1 cellular context compared by ENCODE assay signal in the genomic region with DNA sequence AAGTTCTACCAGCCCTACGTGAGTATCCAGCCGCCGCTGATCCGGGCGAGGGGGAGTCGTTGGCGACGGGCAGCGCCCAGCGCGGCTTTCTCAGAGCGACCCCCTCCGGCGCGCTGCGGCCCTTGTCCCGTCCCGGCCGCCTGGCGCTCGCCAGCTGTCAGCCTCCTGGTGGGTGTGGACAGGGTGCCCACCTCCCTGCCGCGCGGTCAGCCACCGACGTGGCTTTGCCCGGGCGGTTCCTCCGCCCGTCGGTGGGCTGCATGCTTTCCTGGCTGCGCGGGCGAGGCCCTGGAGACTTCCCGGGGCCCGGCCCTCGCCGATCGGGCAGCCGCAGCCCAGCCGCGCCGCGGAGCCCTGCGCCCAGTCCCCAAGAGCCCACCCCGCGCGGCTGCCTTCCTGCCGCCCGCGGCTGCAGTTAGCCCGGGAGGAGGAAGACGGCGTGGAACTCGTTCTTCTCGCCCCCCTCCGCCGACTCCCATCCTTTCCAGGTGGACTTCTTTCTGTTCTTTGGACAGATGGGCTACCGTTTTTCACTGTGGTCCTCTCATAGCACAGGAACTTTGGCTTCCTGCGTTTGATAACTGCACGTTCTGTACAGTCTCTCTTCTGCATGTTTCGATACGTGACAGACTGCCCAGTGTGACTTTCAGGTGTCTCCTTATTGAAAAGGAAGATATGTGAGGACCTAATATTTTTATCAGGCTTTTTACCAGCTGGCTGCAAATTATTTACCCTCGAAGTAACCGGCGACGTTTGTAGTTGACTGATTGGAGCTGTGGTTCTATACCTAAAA.
TF ChIP-seq lines count a peak whose summit lies in the region.

No MANE protein-coding gene starts in this region.

TF ChIP-seq in K562, 482 proteins besides CTCF, POLR2A, EP300 and RAD21 (continued from another document):
- TF ChIP-seq, protein P1, sequence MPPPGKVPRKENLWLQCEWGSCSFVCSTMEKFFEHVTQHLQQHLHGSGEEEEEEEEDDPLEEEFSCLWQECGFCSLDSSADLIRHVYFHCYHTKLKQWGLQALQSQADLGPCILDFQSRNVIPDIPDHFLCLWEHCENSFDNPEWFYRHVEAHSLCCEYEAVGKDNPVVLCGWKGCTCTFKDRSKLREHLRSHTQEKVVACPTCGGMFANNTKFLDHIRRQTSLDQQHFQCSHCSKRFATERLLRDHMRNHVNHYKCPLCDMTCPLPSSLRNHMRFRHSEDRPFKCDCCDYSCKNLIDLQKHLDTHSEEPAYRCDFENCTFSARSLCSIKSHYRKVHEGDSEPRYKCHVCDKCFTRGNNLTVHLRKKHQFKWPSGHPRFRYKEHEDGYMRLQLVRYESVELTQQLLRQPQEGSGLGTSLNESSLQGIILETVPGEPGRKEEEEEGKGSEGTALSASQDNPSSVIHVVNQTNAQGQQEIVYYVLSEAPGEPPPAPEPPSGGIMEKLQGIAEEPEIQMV (tag; conservative IDR thresholded peaks at IDR 0.05; ENCODE audit: low read depth): 0 out of 2 replicates have a peak, but pooled peaks have one; percentile 56
- peak; percentile 22 for TF ChIP-seq PHF20 (IDR thresholded peaks at IDR 0.05; ENCODE audit: partially characterized antibody)
- TF ChIP-seq, protein P2, sequence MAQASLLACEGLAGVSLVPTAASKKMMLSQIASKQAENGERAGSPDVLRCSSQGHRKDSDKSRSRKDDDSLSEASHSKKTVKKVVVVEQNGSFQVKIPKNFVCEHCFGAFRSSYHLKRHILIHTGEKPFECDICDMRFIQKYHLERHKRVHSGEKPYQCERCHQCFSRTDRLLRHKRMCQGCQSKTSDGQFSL (CRISPR knock-in tag; IDR thresholded peaks at IDR 0.05): peak; percentile 46; the same call in 1 of the 2 replicates
- TF ChIP-seq, protein P2 (tag; IDR thresholded peaks at IDR 0.05): no peak
- no peak for TF ChIP-seq TAF9B (IDR thresholded peaks at IDR 0.05; ENCODE audit: partially characterized antibody)
- no peak for TF ChIP-seq FOXM1 (IDR thresholded peaks at IDR 0.05; ENCODE audit: low read depth)
- 0 out of 2 replicates have a peak, but pooled peaks have one; percentile 22 for TF ChIP-seq FOXM1 (CRISPR knock-in tag; IDR thresholded peaks at IDR 0.05; ENCODE audit: low read depth)
- TF ChIP-seq, protein P3, sequence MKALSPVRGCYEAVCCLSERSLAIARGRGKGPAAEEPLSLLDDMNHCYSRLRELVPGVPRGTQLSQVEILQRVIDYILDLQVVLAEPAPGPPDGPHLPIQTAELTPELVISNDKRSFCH (CRISPR knock-in tag; IDR thresholded peaks at IDR 0.05): no peak
- TF ChIP-seq, protein P3 (tag; IDR thresholded peaks at IDR 0.05): no peak
- TF ChIP-seq, protein P4, sequence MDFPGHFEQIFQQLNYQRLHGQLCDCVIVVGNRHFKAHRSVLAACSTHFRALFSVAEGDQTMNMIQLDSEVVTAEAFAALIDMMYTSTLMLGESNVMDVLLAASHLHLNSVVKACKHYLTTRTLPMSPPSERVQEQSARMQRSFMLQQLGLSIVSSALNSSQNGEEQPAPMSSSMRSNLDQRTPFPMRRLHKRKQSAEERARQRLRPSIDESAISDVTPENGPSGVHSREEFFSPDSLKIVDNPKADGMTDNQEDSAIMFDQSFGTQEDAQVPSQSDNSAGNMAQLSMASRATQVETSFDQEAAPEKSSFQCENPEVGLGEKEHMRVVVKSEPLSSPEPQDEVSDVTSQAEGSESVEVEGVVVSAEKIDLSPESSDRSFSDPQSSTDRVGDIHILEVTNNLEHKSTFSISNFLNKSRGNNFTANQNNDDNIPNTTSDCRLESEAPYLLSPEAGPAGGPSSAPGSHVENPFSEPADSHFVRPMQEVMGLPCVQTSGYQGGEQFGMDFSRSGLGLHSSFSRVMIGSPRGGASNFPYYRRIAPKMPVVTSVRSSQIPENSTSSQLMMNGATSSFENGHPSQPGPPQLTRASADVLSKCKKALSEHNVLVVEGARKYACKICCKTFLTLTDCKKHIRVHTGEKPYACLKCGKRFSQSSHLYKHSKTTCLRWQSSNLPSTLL (IDR thresholded peaks at IDR 0.05): 0 out of 2 replicates have a peak, but pooled peaks have one; percentile 61
- no peak for TF ChIP-seq CC2D1A (IDR thresholded peaks at IDR 0.05)
